Comparison of ENCODE assay signal across 18 cellular contexts in the genomic region with DNA sequence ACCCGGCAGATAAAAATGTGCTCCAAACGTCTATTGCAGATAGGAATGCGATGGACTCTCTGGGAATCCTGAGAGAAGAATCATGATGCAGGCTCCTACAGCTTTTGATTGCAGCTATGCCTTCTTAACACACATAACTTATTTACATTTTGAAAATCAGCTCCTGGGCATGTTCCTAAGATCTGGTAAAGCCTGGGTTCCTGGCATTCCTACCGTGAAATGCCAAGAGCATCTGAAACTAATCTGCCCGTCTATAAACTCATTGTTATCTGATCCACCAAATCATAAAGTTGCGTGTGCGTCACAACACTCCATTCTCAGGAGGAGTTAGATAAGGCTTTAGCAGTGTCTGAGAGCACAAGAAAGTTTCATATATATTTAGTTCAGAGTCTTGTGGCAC.
DNase-seq lines count a peak whose midpoint lies in the region; ATAC-seq, FAIRE-seq and TF ChIP-seq lines count a peak whose summit lies in the region.
"Had no signal": no experiment of that assay in that cellular context is flagged by ENCODE, and none has a peak within 500 bp of the region (broad histone marks: within the 10 kb centered on the region; RNA-seq: fewer than 3 reads in every experiment).

No MANE protein-coding gene starts in this region.

- no peaks in the 10 kb centered on the region for H3K9me3 ChIP-seq in mucosa of descending colon
- H3K9me3 ChIP-seq: Peyer's patch, SJSA1 had no signal

- H3K4me3 ChIP-seq in AG09309 (ENCODE audit: control insufficient read depth, low read depth, low read length) (no peak overlapping the region), mucosa of descending colon (no peak overlapping the region)
- H3K4me3 ChIP-seq: GM12878, Peyer's patch, SJSA1 had no signal

- no peaks in the 10 kb centered on the region for H3K4me1 ChIP-seq in mucosa of descending colon (ENCODE audit: low read depth)
- H3K4me1 ChIP-seq: Peyer's patch, SJSA1 had no signal

- no peak for FAIRE-seq in H54 (lab: Jason Lieb, UNC)
- FAIRE-seq: GM12878, GM18507, HepG2 had no signal

- ATAC-seq in mucosa of descending colon (peak; percentile 42), HG02870 (IDR thresholded peaks at IDR 0.05; ENCODE audit: unreplicated experiment) (no peak)
- ATAC-seq: GM12878, HepG2 had no signal

- peak; percentile 24 for DNase-seq in AG09309 (ENCODE audit: low read depth)
- peak; percentile 60 for DNase-seq in M059J (ENCODE audit: low read depth)
- peak; percentile 44 for DNase-seq in amniotic stem cell (lab: John Stamatoyannopoulos, UW)
- no peak for DNase-seq in mucosa of descending colon
- no peak for DNase-seq in GDM1 (lab: John Stamatoyannopoulos, UW)
- no peak for DNase-seq in H54 (ENCODE audit: insufficient read length, low spot score)
- no peak for DNase-seq in DMS153 treated with DMSO at 0.1 percent for 48 hours (lab: John Stamatoyannopoulos, UW; ENCODE audit: unreplicated experiment)
- DNase-seq: COR-L47, DMS53, NCI-H1417, NCI-H2029 treated with DMSO at 0.1 percent for 48 hours, NCI-H510A treated with DMSO at 0.1 percent for 48 hours, Peyer's patch had no signal

- TF ChIP-seq CTCF in AG09309 (IDR thresholded peaks at IDR 0.05; ENCODE audit: control insufficient read depth, insufficient read depth, low read depth, low read length, missing control alignments): no peak
- TF ChIP-seq CTCF in mucosa of descending colon (IDR thresholded peaks at IDR 0.05): no peak

- no peaks in the 10 kb centered on the region for H3K36me3 ChIP-seq in mucosa of descending colon (ENCODE audit: low read depth)
- H3K36me3 ChIP-seq: Peyer's patch, SJSA1 had no signal

- TF ChIP-seq POLR2A in H54 (IDR thresholded peaks at IDR 0.05; ENCODE audit: low read depth, low read length): no peak

- intact Hi-C loops in mucosa of descending colon (cut with DNase I, micrococcal nuclease): no loop called here

Comparison
In these comparisons a context has a peak if more than half of its experiments do, and no peak if none do; other contexts are left out.
1. DNase-seq: peak in AG09309 (single experiment), M059J (single experiment) and amniotic stem cell (single experiment); none in mucosa of descending colon (0 of 3), GDM1 (single experiment), H54 (single experiment) and DMS153 treated with DMSO at 0.1 percent for 48 hours (single experiment).